In genomic region chr1:204583909-204584632, GRCh38 we compare ENCODE assay signal across 1 cellular context.
A peak's percentile ranks its signal among the peaks of the same experiment; 100 is the strongest.
TF ChIP-seq lines count a peak whose summit lies in the region.

No MANE protein-coding gene starts in this region.

TF ChIP-seq in SK-N-SH, 30 proteins besides CTCF, POLR2A, EP300 and RAD21 (continued from another document):
- TF ChIP-seq, protein P1, sequence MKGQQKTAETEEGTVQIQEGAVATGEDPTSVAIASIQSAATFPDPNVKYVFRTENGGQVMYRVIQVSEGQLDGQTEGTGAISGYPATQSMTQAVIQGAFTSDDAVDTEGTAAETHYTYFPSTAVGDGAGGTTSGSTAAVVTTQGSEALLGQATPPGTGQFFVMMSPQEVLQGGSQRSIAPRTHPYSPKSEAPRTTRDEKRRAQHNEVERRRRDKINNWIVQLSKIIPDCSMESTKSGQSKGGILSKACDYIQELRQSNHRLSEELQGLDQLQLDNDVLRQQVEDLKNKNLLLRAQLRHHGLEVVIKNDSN (IDR thresholded peaks at IDR 0.05; ENCODE audit: borderline replicate concordance, low read depth) = no peak
- peak; percentile 79 for TF ChIP-seq GATA2 (CRISPR knock-in tag; IDR thresholded peaks at IDR 0.05)
- TF ChIP-seq TCF12 (IDR thresholded peaks at IDR 0.05) = peak; percentile 35; the same call in 1 of the 2 replicates
- TF ChIP-seq TEAD4 (IDR thresholded peaks at IDR 0.05; ENCODE audit: borderline replicate concordance, insufficient read depth) = no peak
- no peak for TF ChIP-seq ELF1 (IDR thresholded peaks at IDR 0.05)
- TF ChIP-seq SIN3A (IDR thresholded peaks at IDR 0.05; ENCODE audit: borderline replicate concordance, low read depth, low read length) = no peak
- peak; percentile 94 for TF ChIP-seq RCOR1 (IDR thresholded peaks at IDR 0.05; ENCODE audit: low read length)
- TF ChIP-seq, protein P2, sequence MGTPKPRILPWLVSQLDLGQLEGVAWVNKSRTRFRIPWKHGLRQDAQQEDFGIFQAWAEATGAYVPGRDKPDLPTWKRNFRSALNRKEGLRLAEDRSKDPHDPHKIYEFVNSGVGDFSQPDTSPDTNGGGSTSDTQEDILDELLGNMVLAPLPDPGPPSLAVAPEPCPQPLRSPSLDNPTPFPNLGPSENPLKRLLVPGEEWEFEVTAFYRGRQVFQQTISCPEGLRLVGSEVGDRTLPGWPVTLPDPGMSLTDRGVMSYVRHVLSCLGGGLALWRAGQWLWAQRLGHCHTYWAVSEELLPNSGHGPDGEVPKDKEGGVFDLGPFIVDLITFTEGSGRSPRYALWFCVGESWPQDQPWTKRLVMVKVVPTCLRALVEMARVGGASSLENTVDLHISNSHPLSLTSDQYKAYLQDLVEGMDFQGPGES (IDR thresholded peaks at IDR 0.05; ENCODE audit: low read depth, low read length) = no peak
- TF ChIP-seq TAF1 (IDR thresholded peaks at IDR 0.05; ENCODE audit: borderline replicate concordance, low read depth, low read length) = no peak
